In the genomic region with DNA sequence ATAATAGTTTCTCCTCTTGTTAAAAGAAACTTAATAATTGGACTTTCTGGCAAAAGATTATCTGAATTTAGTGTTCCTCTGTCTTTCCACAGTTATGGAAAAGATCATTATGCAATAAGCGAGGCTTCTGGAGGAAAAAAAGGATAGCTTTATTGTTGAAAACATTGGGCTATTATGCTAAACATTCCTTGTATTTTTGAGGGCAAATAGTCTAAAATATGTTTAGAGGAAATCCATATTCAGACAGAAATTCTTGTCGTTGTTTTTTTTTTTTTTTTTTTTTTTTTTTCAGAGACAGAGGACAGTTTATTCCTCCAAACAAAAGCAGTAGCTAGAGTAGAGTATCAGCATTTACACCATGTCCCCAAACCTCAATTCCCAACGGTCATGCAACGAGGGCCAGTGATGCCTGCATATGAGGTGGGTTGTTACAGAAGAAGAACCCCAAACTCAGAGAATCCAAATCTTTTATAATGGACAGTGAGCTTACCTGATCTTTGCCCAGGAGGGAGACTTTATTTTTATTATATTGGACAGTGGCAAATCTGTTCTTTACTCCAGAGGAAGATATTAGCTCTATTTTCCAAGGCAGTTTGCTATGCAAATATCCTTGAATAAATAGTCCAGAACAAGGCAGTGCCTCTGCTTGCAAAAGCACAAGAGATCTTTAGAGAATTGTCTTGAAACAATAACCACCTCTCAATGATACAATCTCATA, we compare ENCODE assay signal across 2 cellular contexts.
TF ChIP-seq lines count a peak whose summit lies in the region.

No MANE protein-coding gene starts in this region.

TF ChIP-seq in HCT116, 20 proteins besides CTCF, POLR2A, EP300 and RAD21:
- TF ChIP-seq SP1 (IDR thresholded peaks at IDR 0.05; ENCODE audit: low read depth): no peak
- TF ChIP-seq YY1 (IDR thresholded peaks at IDR 0.05; ENCODE audit: extremely low read depth, insufficient replicate concordance, low read depth, low read length): no peak
- TF ChIP-seq TCF7L2 (IDR thresholded peaks at IDR 0.05; ENCODE audit: borderline replicate concordance, extremely low read depth, insufficient read depth, insufficient read length): no peak
- no peak for TF ChIP-seq FOSL1 (IDR thresholded peaks at IDR 0.05; ENCODE audit: low read depth)
- no peak for TF ChIP-seq CEBPB (IDR thresholded peaks at IDR 0.05; ENCODE audit: low read depth)
- TF ChIP-seq EZH2 (IDR thresholded peaks at IDR 0.05): no peak

TF ChIP-seq in HepG2, 621 proteins besides CTCF, POLR2A, EP300 and RAD21:
- TF ChIP-seq POLR2AphosphoS5 (IDR thresholded peaks at IDR 0.05; ENCODE audit: low read depth, low read length): no peak
- no peak for TF ChIP-seq ZFP36L2 (CRISPR knock-in tag; IDR thresholded peaks at IDR 0.05)
- TF ChIP-seq SOX13 (IDR thresholded peaks at IDR 0.05): no peak
- peak in 1 of 2 experiments; percentile 24; a peak in 1 of 4 replicates for TF ChIP-seq SOX13 (CRISPR knock-in tag; conservative IDR thresholded peaks at IDR 0.05 in 1 of 2, IDR thresholded peaks at IDR 0.05 in 1 of 2)
